ENCODE assay signal across 28 cellular contexts in the genomic region with DNA sequence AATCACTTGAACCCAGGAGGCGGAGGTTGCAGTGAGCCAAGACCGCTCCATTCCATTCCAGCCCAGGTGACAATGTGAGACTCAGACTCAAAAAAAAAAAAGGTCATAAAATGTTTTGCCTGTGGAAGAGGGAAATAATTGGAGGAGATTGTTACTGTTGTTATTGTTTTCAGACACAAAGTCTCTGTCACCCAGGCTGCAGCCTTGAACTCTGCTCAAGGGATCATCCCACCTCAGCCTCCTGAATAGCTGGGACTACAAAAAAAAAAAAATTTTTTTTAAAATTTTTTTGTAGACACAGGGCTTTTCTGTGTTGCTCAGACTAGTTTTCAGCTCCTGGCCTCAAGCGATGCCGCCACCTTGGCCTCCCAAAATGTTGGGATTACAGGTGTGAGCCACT.
"Had no signal": no experiment of that assay in that cellular context is flagged by ENCODE, and none has a peak within 500 bp of the region (broad histone marks: within the 10 kb centered on the region; RNA-seq: fewer than 3 reads in every experiment).

No MANE protein-coding gene starts in this region.

- FAIRE-seq: endometrium, endothelial cell of umbilical vein had no signal

- H3K27ac ChIP-seq: colonic mucosa, coronary artery, epithelial cell of prostate, esophagus squamous epithelium, foreskin keratinocyte, gastrocnemius medialis, heart left ventricle, heart right ventricle, hepatocyte had no signal

- H3K4me3 Mint-ChIP-seq: dendritic cell treated with granulocyte-macrophage colony-stimulating factor and Interleukin-4, amounts not matched to agents 40 ng/mL and 50 ng/mL, for 4 days; effector memory CD8-positive, alpha-beta T cell; endodermal cell had no signal

- H3K9me3 Mint-ChIP-seq: effector memory CD8-positive, alpha-beta T cell; endodermal cell had no signal

- H3K4me2 ChIP-seq: hepatocyte had no signal

- ATAC-seq: effector memory CD8-positive, alpha-beta T cell; esophagus mucosa; foreskin keratinocyte; gastrocnemius medialis; gastroesophageal sphincter; heart left ventricle; heart right ventricle had no signal

- H3K27me3 Mint-ChIP-seq: dendritic cell treated with granulocyte-macrophage colony-stimulating factor and Interleukin-4, amounts not matched to agents 40 ng/mL and 50 ng/mL, for 4 days; effector memory CD8-positive, alpha-beta T cell had no signal

- H2AFZ ChIP-seq: hepatocyte had no signal

- H3K27ac Mint-ChIP-seq: dendritic cell treated with granulocyte-macrophage colony-stimulating factor and Interleukin-4, amounts not matched to agents 40 ng/mL and 50 ng/mL, for 4 days; endodermal cell had no signal

- H3K4me3 ChIP-seq: colonic mucosa, coronary artery, dorsolateral prefrontal cortex, esophagus muscularis mucosa, esophagus squamous epithelium, gastrocnemius medialis, gastroesophageal sphincter, heart left ventricle, heart right ventricle, hepatocyte had no signal

- H3K9me3 ChIP-seq: colonic mucosa, esophagus muscularis mucosa, esophagus squamous epithelium, gastrocnemius medialis, gastroesophageal sphincter, heart left ventricle, heart right ventricle had no signal

- H3K27me3 ChIP-seq: colonic mucosa, dorsolateral prefrontal cortex, esophagus muscularis mucosa, esophagus squamous epithelium, foreskin keratinocyte, gastrocnemius medialis, gastroesophageal sphincter, heart left ventricle, heart right ventricle, hepatocyte had no signal

- H3K4me1 ChIP-seq: colonic mucosa had no signal

- H3K36me3 ChIP-seq: colonic mucosa, esophagus muscularis mucosa, gastrocnemius medialis, gastroesophageal sphincter, heart left ventricle, heart right ventricle had no signal

- DNase-seq: colonic mucosa; cortex of kidney; dermis blood vessel endothelial cell; dorsolateral prefrontal cortex; effector CD4-positive, alpha-beta T cell; effector CD8-positive, alpha-beta T cell; effector memory CD4-positive, alpha-beta T cell; effector memory CD8-positive, alpha-beta T cell; endodermal cell; erythroblast; esophagus squamous epithelium; foreskin fibroblast; foreskin keratinocyte; foreskin melanocyte; gastrocnemius medialis; glutamatergic neuron; head of caudate nucleus; heart left ventricle; heart right ventricle had no signal
